1 cellular context compared by ENCODE assay signal in the genomic region with DNA sequence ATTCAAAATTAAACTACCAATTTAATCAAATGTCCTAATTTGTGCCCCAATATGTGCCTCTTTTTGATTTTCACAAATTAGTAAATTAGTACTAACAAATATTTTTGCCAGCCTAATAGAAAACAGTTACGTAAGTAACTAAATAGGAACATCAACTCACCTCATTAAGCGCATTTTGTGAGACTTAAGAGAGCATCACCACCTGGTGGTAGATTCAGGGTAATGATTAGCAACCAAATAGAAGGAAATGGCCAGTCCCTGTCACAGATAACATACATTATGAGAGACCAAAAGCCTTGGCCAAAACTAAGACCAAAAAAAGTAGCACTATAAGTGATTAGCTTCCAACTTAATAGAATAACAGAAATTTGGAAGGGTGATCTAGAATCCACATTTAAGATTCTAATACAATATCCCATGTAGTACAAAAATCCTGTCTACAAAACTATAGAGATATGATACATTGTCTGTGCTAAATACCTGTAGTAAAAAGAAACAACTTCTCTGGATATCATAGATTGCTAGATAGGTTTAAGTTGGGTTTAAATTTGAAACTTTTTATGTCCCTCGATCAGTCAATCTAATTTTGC.
TF ChIP-seq lines count a peak whose summit lies in the region.

No MANE protein-coding gene starts in this region.

TF ChIP-seq in SK-N-SH treated with all-trans-retinoic acid at 6 μM for 48 hours, 23 proteins besides CTCF, POLR2A, EP300 and RAD21 (continued from another document):
- TF ChIP-seq, protein P1, sequence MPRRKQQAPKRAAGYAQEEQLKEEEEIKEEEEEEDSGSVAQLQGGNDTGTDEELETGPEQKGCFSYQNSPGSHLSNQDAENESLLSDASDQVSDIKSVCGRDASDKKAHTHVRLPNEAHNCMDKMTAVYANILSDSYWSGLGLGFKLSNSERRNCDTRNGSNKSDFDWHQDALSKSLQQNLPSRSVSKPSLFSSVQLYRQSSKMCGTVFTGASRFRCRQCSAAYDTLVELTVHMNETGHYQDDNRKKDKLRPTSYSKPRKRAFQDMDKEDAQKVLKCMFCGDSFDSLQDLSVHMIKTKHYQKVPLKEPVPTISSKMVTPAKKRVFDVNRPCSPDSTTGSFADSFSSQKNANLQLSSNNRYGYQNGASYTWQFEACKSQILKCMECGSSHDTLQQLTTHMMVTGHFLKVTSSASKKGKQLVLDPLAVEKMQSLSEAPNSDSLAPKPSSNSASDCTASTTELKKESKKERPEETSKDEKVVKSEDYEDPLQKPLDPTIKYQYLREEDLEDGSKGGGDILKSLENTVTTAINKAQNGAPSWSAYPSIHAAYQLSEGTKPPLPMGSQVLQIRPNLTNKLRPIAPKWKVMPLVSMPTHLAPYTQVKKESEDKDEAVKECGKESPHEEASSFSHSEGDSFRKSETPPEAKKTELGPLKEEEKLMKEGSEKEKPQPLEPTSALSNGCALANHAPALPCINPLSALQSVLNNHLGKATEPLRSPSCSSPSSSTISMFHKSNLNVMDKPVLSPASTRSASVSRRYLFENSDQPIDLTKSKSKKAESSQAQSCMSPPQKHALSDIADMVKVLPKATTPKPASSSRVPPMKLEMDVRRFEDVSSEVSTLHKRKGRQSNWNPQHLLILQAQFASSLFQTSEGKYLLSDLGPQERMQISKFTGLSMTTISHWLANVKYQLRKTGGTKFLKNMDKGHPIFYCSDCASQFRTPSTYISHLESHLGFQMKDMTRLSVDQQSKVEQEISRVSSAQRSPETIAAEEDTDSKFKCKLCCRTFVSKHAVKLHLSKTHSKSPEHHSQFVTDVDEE (CRISPR knock-in tag; IDR thresholded peaks at IDR 0.05): no peak
